ENCODE assay signal across 8 cellular contexts in the genomic region with DNA sequence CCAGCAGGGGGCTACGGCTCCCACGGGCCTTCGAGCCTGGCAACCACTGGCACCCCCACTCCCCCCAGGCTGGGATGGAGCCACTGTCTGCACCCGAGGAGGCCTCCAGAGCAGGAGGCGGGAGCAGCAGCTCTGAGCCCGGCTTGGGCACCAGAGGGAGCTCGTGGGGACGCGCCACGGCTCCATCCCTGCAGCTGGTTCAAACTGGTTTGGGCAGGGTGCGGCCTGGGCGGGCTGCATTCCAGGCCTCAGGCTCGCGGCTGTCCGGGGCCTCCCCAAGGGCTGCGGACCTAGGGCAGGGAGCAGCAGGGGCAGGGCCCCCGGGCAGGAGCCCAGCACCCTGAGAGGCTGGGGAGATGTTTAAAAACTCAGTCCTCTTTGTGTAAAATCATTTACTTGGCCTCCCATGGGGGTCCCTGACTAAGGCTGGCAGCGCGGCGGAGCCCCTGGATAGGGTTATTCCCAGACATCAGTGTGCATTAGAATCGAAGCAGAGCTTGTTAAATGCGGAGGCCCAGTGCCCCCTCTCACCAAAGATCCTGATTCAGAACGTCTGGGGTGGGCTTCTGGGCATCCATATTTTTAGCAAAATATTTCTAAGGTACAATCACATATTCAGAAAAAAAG. TPM values are rescaled to one million over a fixed set of nuclear protein-coding genes. Genes with fewer than 3 reads are reported as not detected.
DNase-seq lines count a peak whose midpoint lies in the region; ATAC-seq and TF ChIP-seq lines count a peak whose summit lies in the region.

No MANE protein-coding gene starts in this region.

- no peak overlapping the region for H3K4me3 Mint-ChIP-seq in activated CD4-positive, alpha-beta memory T cell treated with anti-CD3 and anti-CD28 coated beads for 36 hours

- 25 to 27% methylated on average over 23 of the region's 23 CpGs for WGBS in ectodermal cell, 2 experiments

- peak overlapping the region; percentile 72 for H3K27ac ChIP-seq in ectodermal cell (ENCODE audit: insufficient read depth, low read depth, low read length, poor library complexity, severe bottlenecking)

- H3K9me3 Mint-ChIP-seq in activated CD4-positive, alpha-beta memory T cell treated with anti-CD3 and anti-CD28 coated beads for 36 hours: no peaks in the 10 kb centered on the region

- H3K9me3 ChIP-seq in BE2C (no peaks in the 10 kb centered on the region), ectodermal cell (ENCODE audit: control insufficient read depth, low read length) (no peaks in the 10 kb centered on the region)

- POLR2A ChIA-PET in activated CD4-positive, alpha-beta memory T cell treated with anti-CD3 and anti-CD28 coated beads for 36 hours (lab: Charles Lee): interaction anchor here (0.6 to 1.5 kb wide), 4 partner anchors 100 to 191 kb away, joined by 3 to 11 read pairs (median 4); a partner anchor contains a TSS

- H3K4me3 ChIP-seq in BE2C (ENCODE audit: low read depth, low read length) (no peak overlapping the region), ectodermal cell (ENCODE audit: insufficient read depth, low read depth, low read length) (no peak overlapping the region)

- CTCF ChIA-PET in activated CD4-positive, alpha-beta memory T cell treated with anti-CD3 and anti-CD28 coated beads for 36 hours (lab: Charles Lee): interaction anchor here (0.6 to 8.9 kb wide), 26 partner anchors 8 to 608 kb away, joined by 3 to 268 read pairs (median 4); a partner anchor contains a TSS

- H3K27me3 Mint-ChIP-seq in activated CD4-positive, alpha-beta memory T cell treated with anti-CD3 and anti-CD28 coated beads for 36 hours: no peaks in the 10 kb centered on the region

- peaks cover 12% of the 10 kb centered on the region for H3K4me1 Mint-ChIP-seq in activated CD4-positive, alpha-beta memory T cell treated with anti-CD3 and anti-CD28 coated beads for 36 hours (ENCODE audit: low read depth)

- in situ Hi-C loops in GM18951 (cut with MboI; ENCODE audit: low sequenced_read_pairs, unreplicated experiment): loop anchor here (25.0 kb wide), 1 partner anchor 522 kb away; no protein-coding TSS in a partner anchor

- H3K27ac Mint-ChIP-seq in activated CD4-positive, alpha-beta memory T cell treated with anti-CD3 and anti-CD28 coated beads for 36 hours: peak overlapping the region; percentile 45

- DNase-seq in BE2C: peak; percentile 92
- DNase-seq in NCI-H748 (lab: John Stamatoyannopoulos, UW; ENCODE audit: unreplicated experiment): peak; percentile 84
- peak; percentile 90 for DNase-seq in activated CD4-positive, alpha-beta memory T cell treated with anti-CD3 and anti-CD28 coated beads for 36 hours
- peak; percentile 93 for DNase-seq in medulla oblongata (ENCODE audit: extremely low spot score)
- peak; percentile 63 for DNase-seq in stimulated activated CD8-positive, alpha-beta memory T cell treated with anti-CD3 and anti-CD28 coated beads, Interleukin-12 subunit alpha, Interleukin-12 subunit beta, amount 100 ng/mL, for 1 hour (ENCODE audit: low read depth)

- peak; percentile 79 for TF ChIP-seq POLR2A in GM18951 (IDR thresholded peaks at IDR 0.05; ENCODE audit: extremely low read depth, insufficient read depth, insufficient read length)

- peaks cover 18% of the 10 kb centered on the region for H3K4me1 ChIP-seq in BE2C
- peaks cover 8% of the 10 kb centered on the region for H3K4me1 ChIP-seq in ectodermal cell (ENCODE audit: control insufficient read depth, insufficient read depth, low read length)

- H3K27me3 ChIP-seq in BE2C (no peaks in the 10 kb centered on the region), ectodermal cell (ENCODE audit: control insufficient read depth, insufficient read depth, low read length, poor library complexity, severe bottlenecking) (no peaks in the 10 kb centered on the region)

- ATAC-seq in HG03280 (IDR thresholded peaks at IDR 0.05; ENCODE audit: unreplicated experiment): peak; percentile 54

- TF ChIP-seq CTCF in BE2C (IDR thresholded peaks at IDR 0.05; ENCODE audit: low read depth, low read length): peak; percentile 79

- H3K36me3 Mint-ChIP-seq in activated CD4-positive, alpha-beta memory T cell treated with anti-CD3 and anti-CD28 coated beads for 36 hours: no peaks in the 10 kb centered on the region

- H3K36me3 ChIP-seq in BE2C (no peaks in the 10 kb centered on the region), ectodermal cell (ENCODE audit: control insufficient read depth, insufficient read depth, low read length) (no peaks in the 10 kb centered on the region)

- intact Hi-C loops in activated CD4-positive, alpha-beta memory T cell treated with anti-CD3 and anti-CD28 coated beads for 36 hours (cut with micrococcal nuclease): no loop called here

RNA-seq across cellular contexts. Expression of a gene that starts 4.1 kb away (rescaled TPM):
- polyA plus RNA-seq in BE2C (2012; ENCODE audit: insufficient read depth, insufficient read length, low read depth): 14.5 TPM
- total RNA-seq in activated CD4-positive, alpha-beta memory T cell treated with anti-CD3 and anti-CD28 coated beads for 36 hours: 10 to 100 TPM; 11.0 to 11.6 TPM
- polyA plus RNA-seq in ectodermal cell (2013, experiment 1 of 4): 21.6 TPM
- polyA plus RNA-seq in ectodermal cell (2013, experiment 2 of 4): 20.5 TPM
- 18.2 TPM for polyA plus RNA-seq in ectodermal cell (2013, experiment 3 of 4)
- polyA plus RNA-seq in ectodermal cell (2013, experiment 4 of 4): 18.8 TPM

RNA-seq across cellular contexts. Expression of a gene that starts 59.4 kb away (rescaled TPM):
- 1.4 TPM for polyA plus RNA-seq in BE2C (2012; ENCODE audit: insufficient read depth, insufficient read length, low read depth)
- total RNA-seq in activated CD4-positive, alpha-beta memory T cell treated with anti-CD3 and anti-CD28 coated beads for 36 hours: 1 to 10 TPM; 6.3 to 8.2 TPM
- 19.1 TPM for polyA plus RNA-seq in ectodermal cell (2013, experiment 1 of 4)
- 22.5 TPM for polyA plus RNA-seq in ectodermal cell (2013, experiment 2 of 4)
- polyA plus RNA-seq in ectodermal cell (2013, experiment 3 of 4): 9.5 TPM
- polyA plus RNA-seq in ectodermal cell (2013, experiment 4 of 4): 10.8 TPM
